Comparison of ENCODE assay signal across 22 cellular contexts in genomic region chr1:1153874-1154273, GRCh38. TPM values are rescaled to one million over a fixed set of nuclear protein-coding genes. Genes with fewer than 3 reads are reported as not detected.
DNase-seq lines count a peak whose midpoint lies in the region; ATAC-seq and TF ChIP-seq lines count a peak whose summit lies in the region.
"Had no signal": no experiment of that assay in that cellular context is flagged by ENCODE, and none has a peak within 500 bp of the region (broad histone marks: within the 10 kb centered on the region; RNA-seq: fewer than 3 reads in every experiment).

No MANE protein-coding gene starts in this region.

- intact Hi-C loops in CD4-positive, alpha-beta T cell (cut with DNase I, micrococcal nuclease) = no loop called here
- intact Hi-C loops in natural killer cell (cut with micrococcal nuclease) (no loop called here), esophagus muscularis mucosa (cut with DNase I) (no loop called here)

- CTCF ChIA-PET in CD4-positive, alpha-beta T cell (lab: Charles Lee) = interaction anchor here (0.7 kb wide), 1 partner anchor 113 kb away, joined by 3 read pairs; no protein-coding TSS in a partner anchor
- CTCF ChIA-PET in T-cell (lab: Charles Lee) = no interaction called here

- 53% methylated on average over 4 of the region's 4 CpGs for WGBS in esophagus muscularis mucosa

- H3K27me3 ChIP-seq in CD4-positive, alpha-beta T cell (ENCODE audit: control insufficient read depth, insufficient read depth, low read length) = no peaks in the 10 kb centered on the region
- no peaks in the 10 kb centered on the region for H3K27me3 ChIP-seq in esophagus muscularis mucosa
- H3K27me3 ChIP-seq: colonic mucosa, heart right ventricle, sigmoid colon, testis had no signal

- no peaks in the 10 kb centered on the region for H3K27me3 Mint-ChIP-seq in CD4-positive, alpha-beta T cell
- H3K27me3 Mint-ChIP-seq in T-cell (no peaks in the 10 kb centered on the region), natural killer cell (ENCODE audit: low read depth in 2 of 2) (no peaks in the 10 kb centered on the region)

- H3K36me3 ChIP-seq in esophagus muscularis mucosa = no peaks in the 10 kb centered on the region
- H3K36me3 ChIP-seq: colonic mucosa, heart right ventricle, sigmoid colon had no signal

- no peak for TF ChIP-seq POLR2A in esophagus muscularis mucosa (IDR thresholded peaks at IDR 0.05; ENCODE audit: low read depth)

- H3K4me3 ChIP-seq in fibroblast of pulmonary artery (replicated peaks; ENCODE audit: low read depth, low read length) (no peak overlapping the region), esophagus muscularis mucosa (no peak overlapping the region)
- H3K4me3 ChIP-seq: colonic mucosa, GM23338, heart right ventricle, K562, sigmoid colon, testis had no signal

- peak overlapping the region; percentile 71 for H3K27ac Mint-ChIP-seq in CD4-positive, alpha-beta T cell
- H3K27ac Mint-ChIP-seq in T-cell (peak overlapping the region; percentile 1 to 9), natural killer cell (peak overlapping the region; percentile 86 to 92)
- H3K27ac Mint-ChIP-seq: GM23338 had no signal

- H3K36me3 Mint-ChIP-seq in CD4-positive, alpha-beta T cell (ENCODE audit: low read depth) = no peaks in the 10 kb centered on the region
- H3K36me3 Mint-ChIP-seq in T-cell (no peaks in the 10 kb centered on the region), natural killer cell (no peaks in the 10 kb centered on the region)

- ATAC-seq in CD4-positive, alpha-beta T cell (ENCODE audit: poor library complexity) = no peak
- ATAC-seq in T-cell (replicated peaks in 1 of 4) = no peak
- ATAC-seq in natural killer cell = no peak
- ATAC-seq: GM23338, heart right ventricle, K562, Right ventricle myocardium inferior had no signal

- POLR2A ChIA-PET in CD4-positive, alpha-beta T cell (lab: Charles Lee) = no interaction called here
- POLR2A ChIA-PET in T-cell (lab: Charles Lee) = no interaction called here

- H3K4me3 Mint-ChIP-seq in CD4-positive, alpha-beta T cell = no peak overlapping the region
- no peak overlapping the region for H3K4me3 Mint-ChIP-seq in T-cell
- no peak overlapping the region for H3K4me3 Mint-ChIP-seq in natural killer cell
- H3K4me3 Mint-ChIP-seq: GM23338 had no signal

- no peaks in the 10 kb centered on the region for H3K4me1 Mint-ChIP-seq in CD4-positive, alpha-beta T cell (ENCODE audit: low read depth)
- peaks cover 0 to 7% (median 6%) of the 10 kb centered on the region in 3 donors for H3K4me1 Mint-ChIP-seq in T-cell
- peaks cover 15 to 28% of the 10 kb centered on the region in 2 donors for H3K4me1 Mint-ChIP-seq in natural killer cell
- H3K4me1 Mint-ChIP-seq: GM23338 had no signal

- H3K9me3 ChIP-seq in CD4-positive, alpha-beta T cell (ENCODE audit: control insufficient read depth, low read length) = no peaks in the 10 kb centered on the region
- no peaks in the 10 kb centered on the region for H3K9me3 ChIP-seq in esophagus muscularis mucosa
- H3K9me3 ChIP-seq: colonic mucosa, sigmoid colon, testis had no signal

- peaks cover 16% of the 10 kb centered on the region for H3K9me3 Mint-ChIP-seq in CD4-positive, alpha-beta T cell
- H3K9me3 Mint-ChIP-seq in T-cell = peaks cover 11 to 24% (median 19%) of the 10 kb centered on the region in 3 donors
- peaks cover 0 to 17% of the 10 kb centered on the region in 2 donors for H3K9me3 Mint-ChIP-seq in natural killer cell

- no peak for TF ChIP-seq CTCF in CD4-positive, alpha-beta T cell (IDR thresholded peaks at IDR 0.05)
- TF ChIP-seq CTCF in fibroblast of pulmonary artery (IDR thresholded peaks at IDR 0.05; ENCODE audit: low read length, missing control alignments) (no peak), natural killer cell (IDR thresholded peaks at IDR 0.05) (no peak), esophagus muscularis mucosa (IDR thresholded peaks at IDR 0.05) (no peak)

- H3K4me1 ChIP-seq in esophagus muscularis mucosa = peaks cover 9 to 17% (median 13%) of the 10 kb centered on the region in 4 donors

- H3K27ac ChIP-seq in CD4-positive, alpha-beta T cell (ENCODE audit: low read depth, low read length) = no peak overlapping the region
- H3K27ac ChIP-seq in esophagus muscularis mucosa (replicated peaks in 1 of 4) = no peak overlapping the region
- H3K27ac ChIP-seq: colonic mucosa, heart right ventricle, sigmoid colon, testis had no signal

- no peak for DNase-seq in CD4-positive, alpha-beta T cell
- DNase-seq in T-cell (no peak), fibroblast of pulmonary artery (ENCODE audit: low read depth) (peak; percentile 18), natural killer cell (no peak), HT-29 (ENCODE audit: low spot score) (no peak), esophagus muscularis mucosa (ENCODE audit: extremely low spot score) (no peak), retina (no peak)
- no peak for DNase-seq in activated CD4-positive, alpha-beta T cell treated with anti-CD3 and anti-CD28 coated beads, Interleukin-2, amount 50 U/mL, for 48 hours
- DNase-seq: activated CD4-positive, alpha-beta T cell treated with anti-CD3 and anti-CD28 coated beads for 1 hour; activated gamma-delta T cell treated with Interleukin-2 at 50 U/mL for 16 hours; colonic mucosa; heart right ventricle; midbrain; NCI-H2029; NCI-H510A; occipital lobe; sigmoid colon; stimulated activated CD4-positive, alpha-beta T cell treated with anti-CD3 and anti-CD28 coated beads, Interleukin-2, amount 100 ng/mL, for 24 hours; testis had no signal

- TF ChIP-seq EP300 in esophagus muscularis mucosa (IDR thresholded peaks at IDR 0.05) = no peak

RNA-seq across cellular contexts. Expression of gene TTLL10, which starts 19.8 kb away (rescaled TPM):
- total RNA-seq in CD4-positive, alpha-beta T cell = under 1 TPM; 0.11 to 0.59 TPM
- total RNA-seq in T-cell (1 to 10 TPM in 1 of 5 donors, under 1 TPM in 3, not detected in 1; 0.26 to 1.0 (median 0.47) TPM), natural killer cell (1 to 10 TPM in 2 of 3 donors, under 1 TPM in 1; 0.23 to 1.7 (median 1.7) TPM), esophagus muscularis mucosa (under 1 TPM in 1 of 4 donors, not detected in 3; 0.17 TPM)
- 5.8 and 6.6 TPM in 2 replicates for total RNA-seq in HT-29 (2014; rRNA removed; shearing (Covaris generic))
- total RNA-seq: K562, occipital lobe, sigmoid colon had no signal

RNA-seq across cellular contexts. Expression of gene C1orf159, which starts 38.0 kb away (rescaled TPM):
- total RNA-seq in CD4-positive, alpha-beta T cell = 10 to 100 TPM; 11.1 to 11.3 TPM
- 10 to 100 TPM; 20.4 to 37.7 (median 22.5) TPM for total RNA-seq in T-cell
- 10 to 100 TPM; 19.6 to 25.1 (median 21.5) TPM for total RNA-seq in natural killer cell
- 61.4 and 67.6 TPM in 2 replicates for total RNA-seq in HT-29 (2014; rRNA removed; shearing (Covaris generic))
- 10 to 100 TPM in 1 of 4 donors, 1 to 10 TPM in 3; 4.2 to 11.9 (median 8.5) TPM for total RNA-seq in esophagus muscularis mucosa

RNA-seq across cellular contexts. Expression of gene TNFRSF18, which starts 52.5 kb away (rescaled TPM):
- 10 to 100 TPM; 14.8 to 17.8 TPM for total RNA-seq in CD4-positive, alpha-beta T cell
- total RNA-seq in T-cell = 10 to 100 TPM in 4 of 5 donors, 1 to 10 TPM in 1; 6.4 to 20.5 (median 13.3) TPM
- total RNA-seq in natural killer cell = 10 to 100 TPM; 40.3 to 81.9 (median 54.7) TPM
- 0.42 TPM in 1 of 2 replicates, not detected in the other for total RNA-seq in HT-29 (2014; rRNA removed; shearing (Covaris generic))
- under 1 TPM in 2 of 4 donors, not detected in 2; 0.29 to 0.66 TPM for total RNA-seq in esophagus muscularis mucosa
- total RNA-seq: occipital lobe, Right ventricle myocardium inferior, testis had no signal

Comparison
In these comparisons a context has a peak if more than half of its experiments do, and no peak if none do; other contexts are left out.
1. H3K27ac Mint-ChIP-seq: peak in every context shown above with its lines; median percentile 89 in natural killer cell; 71 in CD4-positive, alpha-beta T cell; 5 in T-cell.